Comparison of ENCODE assay signal across 15 cellular contexts in genomic region chr1:52533710-52534109, GRCh38. TPM values are rescaled to one million over a fixed set of nuclear protein-coding genes. Genes with fewer than 3 reads are reported as not detected.
DNase-seq lines count a peak whose midpoint lies in the region; ATAC-seq and TF ChIP-seq lines count a peak whose summit lies in the region.
"Had no signal": no experiment of that assay in that cellular context is flagged by ENCODE, and none has a peak within 500 bp of the region (broad histone marks: within the 10 kb centered on the region; RNA-seq: fewer than 3 reads in every experiment).

No MANE protein-coding gene starts in this region.

- POLR2A ChIA-PET in WTC11 (lab: Charles Lee), result no interaction called here

- H3K27me3 Mint-ChIP-seq in WTC11 (ENCODE audit: low read depth), result no peaks in the 10 kb centered on the region
- no peaks in the 10 kb centered on the region for H3K27me3 Mint-ChIP-seq in stimulated activated memory B cell treated with anti-CD40 and anti-IgM and Interleukin-4, amounts not matched to agents 10 μg/mL and 1 μg/mL and 100 μg/mL, for 72 hours

- TF ChIP-seq CTCF in NB4 (IDR thresholded peaks at IDR 0.05; ENCODE audit: low read depth, low read length), result no peak
- no peak for TF ChIP-seq CTCF in WTC11 (IDR thresholded peaks at IDR 0.05)

- CTCF ChIA-PET in WTC11 (lab: Charles Lee), result no interaction called here

- no peak overlapping the region for H3K4me3 Mint-ChIP-seq in WTC11
- peak overlapping the region; percentile 1 for H3K4me3 Mint-ChIP-seq in stimulated activated memory B cell treated with anti-CD40 and anti-IgM and Interleukin-4, amounts not matched to agents 10 μg/mL and 1 μg/mL and 100 μg/mL, for 72 hours

- peaks cover 12% of the 10 kb centered on the region; the same call in 1 of the 2 replicates for H3K36me3 Mint-ChIP-seq in WTC11
- H3K36me3 Mint-ChIP-seq in stimulated activated memory B cell treated with anti-CD40 and anti-IgM and Interleukin-4, amounts not matched to agents 10 μg/mL and 1 μg/mL and 100 μg/mL, for 72 hours, result peaks cover 26% of the 10 kb centered on the region

- no peak for ATAC-seq in WTC11
- no peak for ATAC-seq in stimulated activated memory B cell treated with anti-CD40 and anti-IgM and Interleukin-4, amounts not matched to agents 10 μg/mL and 1 μg/mL and 100 μg/mL, for 72 hours

- TF ChIP-seq POLR2A in NB4 (IDR thresholded peaks at IDR 0.05; ENCODE audit: extremely low read depth, insufficient read length), result no peak

- peak overlapping the region; percentile 12; the same call in 1 of the 2 replicates for H3K27ac Mint-ChIP-seq in WTC11
- peak overlapping the region; percentile 90 for H3K27ac Mint-ChIP-seq in stimulated activated memory B cell treated with anti-CD40 and anti-IgM and Interleukin-4, amounts not matched to agents 10 μg/mL and 1 μg/mL and 100 μg/mL, for 72 hours

- H3K4me3 ChIP-seq in NB4 (ENCODE audit: low read depth, low read length), result no peak overlapping the region
- H3K4me3 ChIP-seq: GM23248 had no signal

- peaks cover 16% of the 10 kb centered on the region for H3K9me3 Mint-ChIP-seq in WTC11
- peaks cover 7% of the 10 kb centered on the region for H3K9me3 Mint-ChIP-seq in stimulated activated memory B cell treated with anti-CD40 and anti-IgM and Interleukin-4, amounts not matched to agents 10 μg/mL and 1 μg/mL and 100 μg/mL, for 72 hours

- H3K4me1 Mint-ChIP-seq in WTC11, result peaks cover 9% of the 10 kb centered on the region
- H3K4me1 Mint-ChIP-seq in stimulated activated memory B cell treated with anti-CD40 and anti-IgM and Interleukin-4, amounts not matched to agents 10 μg/mL and 1 μg/mL and 100 μg/mL, for 72 hours, result peaks cover 73% of the 10 kb centered on the region

- DNase-seq in SKM-1 treated with dmso at 0.1 percent for 144 hours (lab: John Stamatoyannopoulos, UW; ENCODE audit: unreplicated experiment) (peak; percentile 67), SKM-1 (lab: John Stamatoyannopoulos, UW; ENCODE audit: unreplicated experiment) (no peak), NB4 (ENCODE audit: low read depth) (peak; percentile 48), WTC11 (ENCODE audit: low spot score) (no peak), pons (ENCODE audit: low spot score) (no peak), T-helper 9 cell (no peak)
- no peak for DNase-seq in stimulated activated CD4-positive, alpha-beta T cell treated with anti-CD3 and anti-CD28 coated beads, Interleukin-12 subunit alpha, Interleukin-12 subunit beta, amount 100 ng/mL, for 4 hours
- DNase-seq: 8988T, Calu3, DMS79, GM23248, NCI-H1105 treated with DMSO at 0.1 percent for 48 hours, NCI-H187, RPMI8226 had no signal

TF ChIP-seq in WTC11, 78 proteins besides CTCF, POLR2A, EP300 and RAD21:
- TF ChIP-seq NFE2L1 (CRISPR knock-in tag; IDR thresholded peaks at IDR 0.05) (no peak), MXD4 (CRISPR knock-in tag; IDR thresholded peaks at IDR 0.05; ENCODE audit: borderline replicate concordance) (no peak), IRF1 (CRISPR knock-in tag; IDR thresholded peaks at IDR 0.05) (no peak), SOX15 (CRISPR knock-in tag; IDR thresholded peaks at IDR 0.05) (no peak)

RNA-seq across cellular contexts. Expression of gene TUT4, which starts 19.2 kb away (rescaled TPM):
- 57.4 to 63.6 TPM (median 63.3 TPM) in 3 replicates for total RNA-seq in WTC11 (2021)

Comparison
In these comparisons a context has a peak if more than half of its experiments do, and no peak if none do; other contexts are left out.
1. DNase-seq: peak in SKM-1 treated with dmso at 0.1 percent for 144 hours (single experiment) and NB4 (single experiment); none in SKM-1 (single experiment), WTC11 (single experiment), pons (single experiment), T-helper 9 cell (single experiment) and stimulated activated CD4-positive, alpha-beta T cell treated with anti-CD3 and anti-CD28 coated beads, Interleukin-12 subunit alpha, Interleukin-12 subunit beta, amount 100 ng/mL, for 4 hours (single experiment).